In genomic region chr22:45008853-45009751, GRCh38 we compare ENCODE assay signal across 1 cellular context.
TF ChIP-seq lines count a peak whose summit lies in the region.

No MANE protein-coding gene starts in this region.

TF ChIP-seq in WTC11, 78 proteins besides CTCF, POLR2A, EP300 and RAD21 (continued from another document):
- no peak for TF ChIP-seq ARID4B (CRISPR knock-in tag; IDR thresholded peaks at IDR 0.05; ENCODE audit: borderline replicate concordance)
- no peak for TF ChIP-seq NFYB (CRISPR knock-in tag; conservative IDR thresholded peaks at IDR 0.05; ENCODE audit: low read depth)
- TF ChIP-seq GRHL2 (CRISPR knock-in tag; IDR thresholded peaks at IDR 0.05; ENCODE audit: insufficient replicate concordance, severe bottlenecking), result no peak
- 0 out of 2 replicates have a peak, but pooled peaks have one; percentile 17 for TF ChIP-seq KAT7 (CRISPR knock-in tag; IDR thresholded peaks at IDR 0.05; ENCODE audit: borderline replicate concordance)
- no peak for TF ChIP-seq TCF7 (CRISPR knock-in tag; IDR thresholded peaks at IDR 0.05; ENCODE audit: low read depth)
- TF ChIP-seq AR (CRISPR knock-in tag; IDR thresholded peaks at IDR 0.05), result no peak
- no peak for TF ChIP-seq ETV6 (CRISPR knock-in tag; IDR thresholded peaks at IDR 0.05)
- TF ChIP-seq HMGXB4 (CRISPR knock-in tag; IDR thresholded peaks at IDR 0.05), result no peak
- TF ChIP-seq AFF4 (CRISPR knock-in tag; IDR thresholded peaks at IDR 0.05; ENCODE audit: borderline replicate concordance), result no peak
- no peak for TF ChIP-seq ZNF396 (CRISPR knock-in tag; IDR thresholded peaks at IDR 0.05; ENCODE audit: borderline replicate concordance)
- no peak for TF ChIP-seq ZBTB21 (CRISPR knock-in tag; IDR thresholded peaks at IDR 0.05; ENCODE audit: borderline replicate concordance)
- TF ChIP-seq PRRX2 (CRISPR knock-in tag; IDR thresholded peaks at IDR 0.05), result no peak
- no peak for TF ChIP-seq ATF2 (CRISPR knock-in tag; IDR thresholded peaks at IDR 0.05; ENCODE audit: borderline replicate concordance, low read depth)
- TF ChIP-seq FOXP4 (CRISPR knock-in tag; IDR thresholded peaks at IDR 0.05), result no peak
- TF ChIP-seq PREB (CRISPR knock-in tag; IDR thresholded peaks at IDR 0.05; ENCODE audit: borderline replicate concordance), result no peak
- no peak for TF ChIP-seq CBFB (CRISPR knock-in tag; IDR thresholded peaks at IDR 0.05; ENCODE audit: low read depth)
- TF ChIP-seq SP1 (CRISPR knock-in tag; conservative IDR thresholded peaks at IDR 0.05), result no peak; the same call in 1 of the 2 replicates
- TF ChIP-seq OVOL2 (CRISPR knock-in tag; IDR thresholded peaks at IDR 0.05; ENCODE audit: borderline replicate concordance), result no peak
